Comparison of ENCODE assay signal across 8 cellular contexts in genomic region chr21:31873696-31874599, GRCh38. TPM values are rescaled to one million over a fixed set of nuclear protein-coding genes. Genes with fewer than 3 reads are reported as not detected.
A peak's percentile ranks its signal among the peaks of the same experiment; 100 is the strongest.
DNase-seq lines count a peak whose midpoint lies in the region; ATAC-seq and TF ChIP-seq lines count a peak whose summit lies in the region.

No MANE protein-coding gene starts in this region.

- TF ChIP-seq CTCF in OCI-LY1 (IDR thresholded peaks at IDR 0.05; ENCODE audit: low read length) (peak; percentile 52), ascending aorta (IDR thresholded peaks at IDR 0.05) (peak; percentile 4 to 52 (median 45))

- peak; percentile 85 for DNase-seq in NCI-H82 (lab: John Stamatoyannopoulos, UW)
- DNase-seq in NCI-H82 treated with DMSO at 0.1 percent for 48 hours (lab: John Stamatoyannopoulos, UW; ENCODE audit: unreplicated experiment), result no peak
- no peak for DNase-seq in ascending aorta (ENCODE audit: low spot score in 2 of 2)
- peak; percentile 80 for DNase-seq in iPS-NIHi11 (ENCODE audit: low spot score)
- DNase-seq in stimulated activated CD4-positive, alpha-beta T cell treated with anti-CD3 and anti-CD28 coated beads, Interleukin-15, amount 100 ng/mL, for 48 hours (ENCODE audit: low read depth in 2 of 2), result peak; percentile 23 to 45
- DNase-seq in cortex of kidney (lab: John Stamatoyannopoulos, UW), result no peak

- no peak for ATAC-seq in HG02571 (IDR thresholded peaks at IDR 0.05; ENCODE audit: unreplicated experiment)

- no peaks in the 10 kb centered on the region for H4K20me1 ChIP-seq in OCI-LY1 (ENCODE audit: insufficient read depth, low read length)

- H2AFZ ChIP-seq in OCI-LY1 (ENCODE audit: low read length), result no peak overlapping the region

- no peak overlapping the region for H3K27ac ChIP-seq in OCI-LY1 (ENCODE audit: low read depth, low read length, poor library complexity, severe bottlenecking)
- no peak overlapping the region for H3K27ac ChIP-seq in ascending aorta

- H3K9me3 ChIP-seq in OCI-LY1 (ENCODE audit: low read length), result no peaks in the 10 kb centered on the region
- H3K9me3 ChIP-seq in ascending aorta, result no peaks in the 10 kb centered on the region

- H3K9ac ChIP-seq in OCI-LY1 (ENCODE audit: low read length), result no peak overlapping the region

- no peaks in the 10 kb centered on the region for H3K4me1 ChIP-seq in OCI-LY1 (ENCODE audit: insufficient read depth, low read length, severe bottlenecking)
- peaks cover 14 to 26% of the 10 kb centered on the region in 2 donors for H3K4me1 ChIP-seq in ascending aorta

- H3F3A ChIP-seq in OCI-LY1 (ENCODE audit: insufficient read depth, low read length), result no peaks in the 10 kb centered on the region

- H3K4me2 ChIP-seq in OCI-LY1 (ENCODE audit: low read length), result peak overlapping the region; percentile 43; the same call in 1 of the 2 replicates

- intact Hi-C loops in ascending aorta (cut with DNase I), result no loop called here

- H3K36me3 ChIP-seq in OCI-LY1 (ENCODE audit: insufficient read depth, low read length) (no peaks in the 10 kb centered on the region), ascending aorta (no peaks in the 10 kb centered on the region)

- H3K27me3 ChIP-seq in OCI-LY1 (ENCODE audit: insufficient read depth, low read length) (peaks cover 4% of the 10 kb centered on the region; the same call in 1 of the 2 replicates), ascending aorta (peaks cover 4% of the 10 kb centered on the region)

- no peaks in the 10 kb centered on the region for H3K79me2 ChIP-seq in OCI-LY1 (ENCODE audit: insufficient read depth, low read length)

- no peaks in the 10 kb centered on the region for H3K9me2 ChIP-seq in OCI-LY1 (ENCODE audit: low read depth, low read length)

- peak overlapping the region; percentile 36 for H3K4me3 ChIP-seq in OCI-LY1 (ENCODE audit: low read depth, low read length, poor library complexity, severe bottlenecking)
- H3K4me3 ChIP-seq in ascending aorta, result peak overlapping the region; percentile 70 to 85

RNA-seq across cellular contexts. Expression of gene HUNK, which starts 1.1 kb away (rescaled TPM):
- total RNA-seq in ascending aorta, result 0.64 TPM

Comparison
In these comparisons a context has a peak if more than half of its experiments do, and no peak if none do; other contexts are left out.
1. DNase-seq: peak in NCI-H82 (single experiment), iPS-NIHi11 (single experiment) and stimulated activated CD4-positive, alpha-beta T cell treated with anti-CD3 and anti-CD28 coated beads, Interleukin-15, amount 100 ng/mL, for 48 hours (2 of 2); none in NCI-H82 treated with DMSO at 0.1 percent for 48 hours (single experiment), ascending aorta (0 of 2) and cortex of kidney (single experiment).